15 cellular contexts compared by ENCODE assay signal in the genomic region with DNA sequence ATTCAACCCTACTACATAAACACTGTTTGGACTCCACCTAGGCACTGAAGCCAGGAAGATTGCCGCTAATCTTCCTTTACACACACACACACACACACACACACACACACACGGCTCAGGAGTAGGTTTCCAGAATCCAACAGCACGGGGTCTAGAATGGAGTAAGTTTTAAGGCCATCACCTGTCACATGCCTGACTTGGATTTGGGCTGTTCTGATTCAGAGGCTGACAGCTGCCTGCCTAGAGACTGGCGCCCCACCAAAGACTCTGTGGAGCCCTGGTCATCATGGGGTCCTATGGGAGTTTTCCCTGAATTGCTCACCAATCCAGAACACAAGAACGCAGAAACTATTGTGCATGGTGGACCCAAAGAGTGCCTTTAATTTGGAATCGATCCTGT. TPM values are rescaled to one million over a fixed set of nuclear protein-coding genes. Genes with fewer than 3 reads are reported as not detected.
DNase-seq lines count a peak whose midpoint lies in the region; ATAC-seq and TF ChIP-seq lines count a peak whose summit lies in the region.
"Had no signal": no experiment of that assay in that cellular context is flagged by ENCODE, and none has a peak within 500 bp of the region (broad histone marks: within the 10 kb centered on the region; RNA-seq: fewer than 3 reads in every experiment).

No MANE protein-coding gene starts in this region.

- H3K9me3 ChIP-seq in breast epithelium (no peaks in the 10 kb centered on the region), mammary epithelial cell (replicated peaks; ENCODE audit: insufficient read depth, low read length) (no peaks in the 10 kb centered on the region), right cardiac atrium (ENCODE audit: control insufficient read depth, low read length) (no peaks in the 10 kb centered on the region), vagina (no peaks in the 10 kb centered on the region)

- peak overlapping the region in 1 of 3 donors; percentile 27 for H3K4me3 ChIP-seq in breast epithelium
- no peak overlapping the region for H3K4me3 ChIP-seq in mammary epithelial cell (replicated peaks in 1 of 3; ENCODE audit: insufficient read depth in 1 of 3, low read depth in 2 of 3, low read length in 3 of 3)
- no peak overlapping the region for H3K4me3 ChIP-seq in right cardiac atrium (ENCODE audit: low read length)
- H3K4me3 ChIP-seq in vagina: no peak overlapping the region
- H3K4me3 ChIP-seq: GM23338 had no signal

- H3K4me2 ChIP-seq in mammary epithelial cell (ENCODE audit: insufficient read depth, low read depth, low read length): no peak overlapping the region
- H3K4me2 ChIP-seq: GM23338 had no signal

- H3K27me3 ChIP-seq in breast epithelium: no peaks in the 10 kb centered on the region
- no peaks in the 10 kb centered on the region for H3K27me3 ChIP-seq in mammary epithelial cell (ENCODE audit: insufficient read depth, low read length)
- no peaks in the 10 kb centered on the region for H3K27me3 ChIP-seq in right cardiac atrium (ENCODE audit: control insufficient read depth, insufficient read depth)
- H3K27me3 ChIP-seq in vagina: no peaks in the 10 kb centered on the region

- H3K4me1 ChIP-seq in breast epithelium (peaks cover 8 to 30% of the 10 kb centered on the region in 2 donors), mammary epithelial cell (ENCODE audit: insufficient read depth, low read length) (peaks cover 2% of the 10 kb centered on the region), right cardiac atrium (ENCODE audit: control insufficient read depth, insufficient read depth, low read length) (peaks cover 13% of the 10 kb centered on the region), vagina (peaks cover 46% of the 10 kb centered on the region)

- BruUV-seq in mammary epithelial cell (replicated peaks; lab: Mats Ljungman, UMichigan): no TSS peak

- dilution Hi-C loops in mammary epithelial cell (cut with HindIII; ENCODE audit: low sequenced_read_pairs): no loop called here

- H3K36me3 ChIP-seq in breast epithelium (no peaks in the 10 kb centered on the region), mammary epithelial cell (ENCODE audit: insufficient read depth, low read length) (no peaks in the 10 kb centered on the region), vagina (no peaks in the 10 kb centered on the region)

- no peak overlapping the region for H3K9ac ChIP-seq in mammary epithelial cell (ENCODE audit: insufficient read depth, low read length)

- no peak for TF ChIP-seq CTCF in breast epithelium (IDR thresholded peaks at IDR 0.05)
- TF ChIP-seq CTCF in mammary epithelial cell (conservative IDR thresholded peaks at IDR 0.05 in 1 of 2, IDR thresholded peaks at IDR 0.05 in 1 of 2; ENCODE audit: extremely low read depth in 1 of 2, insufficient read depth in 1 of 2, low read depth in 1 of 2, low read length in 2 of 2): no peak
- no peak for TF ChIP-seq CTCF in vagina (IDR thresholded peaks at IDR 0.05)

- peak overlapping the region; percentile 86 to 89 for H3K27ac ChIP-seq in breast epithelium
- H3K27ac ChIP-seq in mammary epithelial cell (ENCODE audit: insufficient read depth, low read depth, low read length): no peak overlapping the region
- peak overlapping the region; percentile 76 for H3K27ac ChIP-seq in right cardiac atrium (ENCODE audit: low read length)
- H3K27ac ChIP-seq in vagina: peak overlapping the region; percentile 83
- H3K27ac ChIP-seq: VCaP had no signal

- no peaks in the 10 kb centered on the region for H3K79me2 ChIP-seq in mammary epithelial cell (ENCODE audit: insufficient read depth, low read length)

- TF ChIP-seq POLR2A in breast epithelium (IDR thresholded peaks at IDR 0.05) (no peak), vagina (IDR thresholded peaks at IDR 0.05) (no peak)

- WGBS in mammary epithelial cell (ENCODE audit: low coverage, missing lambda C conversion rate): 98% methylated on average over 4 of the region's 6 CpGs
- 75% methylated on average over 6 of the region's 6 CpGs for WGBS in right cardiac atrium

- no peak for DNase-seq in breast epithelium (ENCODE audit: low spot score in 2 of 2)
- DNase-seq in mammary epithelial cell: no peak
- peak in 1 of 3 donors; percentile 61 for DNase-seq in right cardiac atrium
- peak; percentile 67 for DNase-seq in sciatic nerve (ENCODE audit: low spot score)
- DNase-seq in vagina (ENCODE audit: extremely low spot score in 2 of 2): no peak
- no peak for DNase-seq in DMS53 treated with DMSO at 0.1 percent for 48 hours (lab: John Stamatoyannopoulos, UW; ENCODE audit: unreplicated experiment)
- no peak for DNase-seq in activated T-cell treated with anti-CD3 and anti-CD28 coated beads, Interleukin-2, amount 50 U/mL, for 48 hours
- DNase-seq in occipital lobe (lab: John Stamatoyannopoulos, UW): no peak
- DNase-seq: erythroblast; GDM1; NK-92 treated with Interleukin-12 subunit alpha and Interleukin-12 subunit beta, amount 100 ng/mL, for 24 hours; stimulated activated CD4-positive, alpha-beta T cell treated with anti-CD3 and anti-CD28 coated beads, Interleukin-2, amount 100 ng/mL, for 48 hours had no signal

- H4K20me1 ChIP-seq in mammary epithelial cell (ENCODE audit: insufficient read depth, low read length): no peaks in the 10 kb centered on the region

- ATAC-seq in right cardiac atrium (peak in 1 of 2 donors; percentile 36), sciatic nerve (peak; percentile 66)
- ATAC-seq: activated naive CD4-positive, alpha-beta T cell treated with anti-CD3 and anti-CD28 coated beads, Interleukin-2, amount 50 U/mL, for 72 hours; GM23338 had no signal

- CTCF ChIA-PET in mammary epithelial cell (lab: Charles Lee; ENCODE audit: low non-redundant PET): no interaction called here

- intact Hi-C loops in breast epithelium (cut with DNase I; ENCODE audit: low total_unique reads): no loop called here
- intact Hi-C loops in mammary epithelial cell (cut with micrococcal nuclease): no loop called here
- intact Hi-C loops in right cardiac atrium (cut with DNase I): no loop called here
- intact Hi-C loops in sciatic nerve (cut with DNase I): no loop called here
- intact Hi-C loops in vagina (cut with DNase I): loop anchor here (5.0 kb wide), 2 partner anchors 46 to 194 kb away; no protein-coding TSS in a partner anchor

- no peak overlapping the region for H2AFZ ChIP-seq in mammary epithelial cell (ENCODE audit: low read depth, low read length)
- H2AFZ ChIP-seq: GM23338 had no signal

- in situ Hi-C loops in mammary epithelial cell (cut with MboI; ENCODE audit: low sequenced_read_pairs in 2 of 2): no loop called here

RNA-seq across cellular contexts. Expression of a gene that starts 10.9 kb away (rescaled TPM):
- 10 to 100 TPM in 1 of 3 donors, 1 to 10 TPM in 2; 3.8 to 17.4 (median 7.0) TPM for total RNA-seq in breast epithelium
- total RNA-seq in mammary epithelial cell: 1 to 10 TPM; 2.3 to 8.0 TPM
- polyA plus RNA-seq in mammary epithelial cell: 0.45 TPM
- polyA minus RNA-seq in mammary epithelial cell: 0.83 TPM
- 1 to 10 TPM; 1.4 to 3.6 (median 2.3) TPM for total RNA-seq in right cardiac atrium
- polyA plus RNA-seq in right cardiac atrium: 2.7 TPM
- 14.7 TPM for total RNA-seq in sciatic nerve
- 4.2 TPM for total RNA-seq in vagina
- total RNA-seq in occipital lobe: 10.0 TPM
